Comparison of ENCODE assay signal across 20 cellular contexts in the genomic region with DNA sequence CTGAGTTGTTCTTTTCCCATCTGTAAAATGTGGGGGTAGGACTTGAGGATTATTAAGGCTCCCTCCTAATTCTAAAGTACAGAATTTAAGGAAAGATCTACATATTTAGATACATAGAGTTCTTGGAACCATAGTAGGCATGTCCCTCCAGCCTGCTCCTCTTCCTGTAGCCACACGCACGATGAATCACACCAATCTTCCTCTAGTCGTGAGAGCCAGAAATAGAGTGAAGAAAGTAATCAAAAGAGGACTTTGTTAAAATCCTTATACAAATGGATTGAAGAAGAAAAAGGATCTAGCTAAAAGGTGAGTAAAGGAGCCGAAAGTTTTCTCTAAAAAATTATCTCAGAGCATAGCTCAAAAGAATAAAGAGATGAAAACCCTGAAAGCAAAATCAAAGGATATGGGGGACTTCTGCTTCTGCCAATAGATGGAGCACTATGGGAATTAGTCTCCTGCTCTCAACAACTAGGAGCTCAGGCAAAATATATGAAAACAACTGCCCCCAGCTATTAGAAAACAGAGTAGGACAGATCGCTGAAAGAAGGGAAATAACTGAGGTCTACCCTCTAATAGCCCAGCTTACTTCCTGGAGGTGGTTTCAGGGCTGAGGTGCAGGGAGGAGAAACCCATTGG. TPM values are rescaled to one million over a fixed set of nuclear protein-coding genes. Genes with fewer than 3 reads are reported as not detected.
DNase-seq lines count a peak whose midpoint lies in the region; TF ChIP-seq lines count a peak whose summit lies in the region.
"Had no signal": no experiment of that assay in that cellular context is flagged by ENCODE, and none has a peak within 500 bp of the region (broad histone marks: within the 10 kb centered on the region; RNA-seq: fewer than 3 reads in every experiment).

No MANE protein-coding gene starts in this region.

- dilution Hi-C loops in mammary epithelial cell (cut with HindIII; ENCODE audit: low sequenced_read_pairs) = no loop called here

- H3K36me3 ChIP-seq in mammary epithelial cell (ENCODE audit: insufficient read depth, low read length) = no peaks in the 10 kb centered on the region

- CTCF ChIA-PET in mammary epithelial cell (lab: Charles Lee; ENCODE audit: low non-redundant PET) = no interaction called here

- peak overlapping the region; percentile 70 for H3K4me2 ChIP-seq in mammary epithelial cell (ENCODE audit: insufficient read depth, low read depth, low read length)

- in situ Hi-C loops in KBM-7 (cut with MboI; ENCODE audit: low pct_unique_long_range_greater_than_20kb, low sequenced_read_pairs) = loop anchor here (25.0 kb wide), 2 partner anchors 114 to 364 kb away; a partner anchor contains a TSS
- in situ Hi-C loops in mammary epithelial cell (cut with MboI; ENCODE audit: low sequenced_read_pairs in 2 of 2) = loop anchor here in 1 of 2 donors (25.0 kb wide), 1 partner anchor 364 kb away; a partner anchor contains a TSS
- in situ Hi-C loops in ACHN (cut with HindIII; ENCODE audit: low pct_ligation_motif_present, low pct_unique_long_range_greater_than_20kb, low sequenced_read_pairs) = no loop called here

- TF ChIP-seq CTCF in C4-2B (conservative IDR thresholded peaks at IDR 0.05) (peak; percentile 15; the same call in 1 of the 2 replicates), mammary epithelial cell (conservative IDR thresholded peaks at IDR 0.05 in 1 of 2, IDR thresholded peaks at IDR 0.05 in 1 of 2; ENCODE audit: extremely low read depth in 1 of 2, insufficient read depth in 1 of 2, low read depth in 1 of 2, low read length in 2 of 2) (peak; percentile 7 to 32)

- H3K27me3 ChIP-seq in mammary epithelial cell (ENCODE audit: insufficient read depth, low read length) = no peaks in the 10 kb centered on the region
- H3K27me3 ChIP-seq: dorsolateral prefrontal cortex had no signal

- H3K9ac ChIP-seq in mammary epithelial cell (ENCODE audit: insufficient read depth, low read length) = no peak overlapping the region

- H2AFZ ChIP-seq in mammary epithelial cell (ENCODE audit: low read depth, low read length) = peak overlapping the region; percentile 80

- H3K9me3 ChIP-seq in mammary epithelial cell (replicated peaks; ENCODE audit: insufficient read depth, low read length) = no peaks in the 10 kb centered on the region

- H3K79me2 ChIP-seq in mammary epithelial cell (ENCODE audit: insufficient read depth, low read length) = no peaks in the 10 kb centered on the region

- WGBS in mammary epithelial cell (ENCODE audit: low coverage, missing lambda C conversion rate) = 30% methylated on average over 5 of the region's 5 CpGs

- H3K27ac ChIP-seq in C4-2B (no peak overlapping the region), mammary epithelial cell (ENCODE audit: insufficient read depth, low read depth, low read length) (peak overlapping the region; percentile 3)

- intact Hi-C loops in mammary epithelial cell (cut with micrococcal nuclease) = no loop called here

- no peaks in the 10 kb centered on the region for H4K20me1 ChIP-seq in mammary epithelial cell (ENCODE audit: insufficient read depth, low read length)

- H3K4me1 ChIP-seq in mammary epithelial cell (ENCODE audit: insufficient read depth, low read length) = peaks cover 11% of the 10 kb centered on the region

- H3K4me3 ChIP-seq in mammary epithelial cell (replicated peaks in 1 of 3; ENCODE audit: insufficient read depth in 1 of 3, low read depth in 2 of 3, low read length in 3 of 3) = no peak overlapping the region
- H3K4me3 ChIP-seq: dorsolateral prefrontal cortex had no signal

- no TSS peak for BruUV-seq in mammary epithelial cell (replicated peaks; lab: Mats Ljungman, UMichigan)

- DNase-seq in KBM-7 (peak; percentile 26), mammary epithelial cell (peak; percentile 60), iPS-NIHi7 (ENCODE audit: extremely low spot score) (peak; percentile 37), NCI-H510A (lab: John Stamatoyannopoulos, UW) (no peak), ACHN (no peak), NCI-H524 treated with DMSO at 0.1 percent for 48 hours (lab: John Stamatoyannopoulos, UW) (no peak), NAMALWA (ENCODE audit: low spot score) (no peak)
- DNase-seq: activated CD4-positive, alpha-beta T cell treated with anti-CD3 and anti-CD28 coated beads, Interleukin-2, amount 10 ng/mL, durations not matched to agents 7 days and 5 days; activated T-cell treated with anti-CD3 and anti-CD28 coated beads, Interleukin-2, amount 50 U/mL, for 48 hours; amniotic stem cell; C1 segment of cervical spinal cord; dorsolateral prefrontal cortex; glutamatergic neuron; Karpas-422; left colon; stimulated activated CD4-positive, alpha-beta T cell treated with anti-CD3 and anti-CD28 coated beads, Interleukin-4, amount 100 ng/mL, for 1 hour; T-helper 1 cell had no signal

RNA-seq across cellular contexts. Expression of a gene that starts 8.5 kb away (rescaled TPM):
- not detected for total RNA-seq in mammary epithelial cell
- polyA plus RNA-seq in mammary epithelial cell = not detected
- polyA minus RNA-seq in mammary epithelial cell = not detected
- total RNA-seq: activated CD4-positive, alpha-beta T cell treated with anti-CD3 and anti-CD28 coated beads, Interleukin-2, amount 10 ng/mL, durations not matched to agents 7 days and 5 days; H4; left colon; myocyte had no signal

RNA-seq across cellular contexts. Expression of a gene that starts 40.0 kb away (rescaled TPM):
- total RNA-seq in mammary epithelial cell = not detected
- not detected for polyA plus RNA-seq in mammary epithelial cell
- polyA minus RNA-seq in mammary epithelial cell = not detected
- total RNA-seq: H4, myocyte had no signal

Comparison
In these comparisons a context has a peak if more than half of its experiments do, and no peak if none do; other contexts are left out.
1. DNase-seq: peak in KBM-7 (single experiment), mammary epithelial cell (single experiment) and iPS-NIHi7 (single experiment); none in NCI-H510A (single experiment), ACHN (single experiment), NCI-H524 treated with DMSO at 0.1 percent for 48 hours (single experiment) and NAMALWA (single experiment).